In the genomic region with DNA sequence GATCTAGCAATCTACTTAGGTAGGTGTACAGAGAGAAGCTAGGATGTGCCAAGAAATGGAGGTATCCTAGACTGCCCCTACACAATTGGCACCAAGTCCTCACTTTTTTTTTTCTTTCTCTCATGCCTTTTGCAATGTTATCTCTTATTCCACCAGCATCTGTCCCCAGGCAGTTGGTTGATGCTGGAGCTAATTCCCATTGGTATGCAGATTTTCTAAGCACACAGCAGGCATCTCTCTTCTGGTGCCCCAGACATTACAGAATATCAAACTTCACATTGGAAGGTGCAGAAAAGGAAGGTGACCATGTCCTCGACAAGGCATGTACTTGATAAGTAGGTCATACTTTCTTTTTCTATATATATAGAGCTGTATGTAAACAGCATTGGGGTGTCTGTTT, we compare ENCODE assay signal across 25 cellular contexts. TPM values are rescaled to one million over a fixed set of nuclear protein-coding genes. Genes with fewer than 3 reads are reported as not detected.
"Had no signal": no experiment of that assay in that cellular context is flagged by ENCODE, and none has a peak within 500 bp of the region (broad histone marks: within the 10 kb centered on the region; RNA-seq: fewer than 3 reads in every experiment).

No MANE protein-coding gene starts in this region.

- H3K36me3 Mint-ChIP-seq: activated CD8-positive, alpha-beta memory T cell treated with anti-CD3 and anti-CD28 coated beads, Interleukin-2, amount 10 ng/mL, durations not matched to agents 7 days and 5 days; activated naive CD4-positive, alpha-beta T cell treated with anti-CD3 and anti-CD28 coated beads, Interleukin-2, amount 10 ng/mL, durations not matched to agents 7 days and 5 days; stimulated activated effector memory CD8-positive, alpha-beta T cell treated with anti-CD3 and anti-CD28 coated beads, Interleukin-12 subunit alpha, Interleukin-12 subunit beta, amount 100 ng/mL, for 72 hours had no signal

- H3K9me3 Mint-ChIP-seq: activated CD4-positive, alpha-beta T cell treated with anti-CD3 and anti-CD28 coated beads, Interleukin-2, amount 10 ng/mL, durations not matched to agents 24 days and 14 days; activated CD8-positive, alpha-beta T cell treated with anti-CD3 and anti-CD28 coated beads for 36 hours; activated naive CD4-positive, alpha-beta T cell treated with anti-CD3 and anti-CD28 coated beads, Interleukin-2, amount 10 ng/mL, durations not matched to agents 7 days and 5 days; stimulated activated effector memory CD8-positive, alpha-beta T cell treated with anti-CD3 and anti-CD28 coated beads, Interleukin-12 subunit alpha, Interleukin-12 subunit beta, amount 100 ng/mL, for 72 hours; stimulated activated naive CD8-positive, alpha-beta T cell treated with anti-CD3 and anti-CD28 coated beads, Interleukin-15, amount 100 ng/mL, for 72 hours had no signal

- H3K27me3 Mint-ChIP-seq: activated CD4-positive, alpha-beta T cell treated with anti-CD3 and anti-CD28 coated beads, Interleukin-2, amount 10 ng/mL, durations not matched to agents 24 days and 14 days; activated CD8-positive, alpha-beta memory T cell treated with anti-CD3 and anti-CD28 coated beads, Interleukin-2, amount 10 ng/mL, durations not matched to agents 7 days and 5 days; activated CD8-positive, alpha-beta T cell treated with anti-CD3 and anti-CD28 coated beads for 36 hours; activated naive CD4-positive, alpha-beta T cell treated with anti-CD3 and anti-CD28 coated beads, Interleukin-2, amount 10 ng/mL, durations not matched to agents 7 days and 5 days; stimulated activated naive CD8-positive, alpha-beta T cell treated with anti-CD3 and anti-CD28 coated beads, Interleukin-15, amount 100 ng/mL, for 72 hours had no signal

- ATAC-seq: activated CD4-positive, CD25-positive, alpha-beta regulatory T cell treated with anti-CD3 and anti-CD28 coated beads, Interleukin-2, amount 50 U/mL, for 24 hours; activated CD8-positive, alpha-beta memory T cell treated with anti-CD3 and anti-CD28 coated beads, Interleukin-2, amount 10 ng/mL, durations not matched to agents 7 days and 5 days; activated CD8-positive, alpha-beta T cell treated with anti-CD3 and anti-CD28 coated beads for 36 hours; gastroesophageal sphincter; right lobe of liver; stimulated activated effector memory CD8-positive, alpha-beta T cell treated with anti-CD3 and anti-CD28 coated beads, Interleukin-12 subunit alpha, Interleukin-12 subunit beta, amount 100 ng/mL, for 72 hours; stimulated activated naive CD8-positive, alpha-beta T cell treated with anti-CD3 and anti-CD28 coated beads, Interleukin-15, amount 100 ng/mL, for 72 hours had no signal

- H3K36me3 ChIP-seq: esophagus squamous epithelium, gastroesophageal sphincter, left ventricle myocardium inferior, right lobe of liver, transverse colon had no signal

- H3K4me3 ChIP-seq: coronary artery, esophagus squamous epithelium, gastroesophageal sphincter, left ventricle myocardium inferior, right lobe of liver, skin epidermis, transverse colon had no signal

- H3K4me3 Mint-ChIP-seq: activated CD4-positive, alpha-beta T cell treated with anti-CD3 and anti-CD28 coated beads, Interleukin-2, amount 10 ng/mL, durations not matched to agents 24 days and 14 days; activated CD8-positive, alpha-beta memory T cell treated with anti-CD3 and anti-CD28 coated beads, Interleukin-2, amount 10 ng/mL, durations not matched to agents 7 days and 5 days; activated CD8-positive, alpha-beta T cell treated with anti-CD3 and anti-CD28 coated beads for 36 hours; activated naive CD4-positive, alpha-beta T cell treated with anti-CD3 and anti-CD28 coated beads, Interleukin-2, amount 10 ng/mL, durations not matched to agents 7 days and 5 days; nephron; stimulated activated effector memory CD8-positive, alpha-beta T cell treated with anti-CD3 and anti-CD28 coated beads, Interleukin-12 subunit alpha, Interleukin-12 subunit beta, amount 100 ng/mL, for 72 hours; stimulated activated naive CD8-positive, alpha-beta T cell treated with anti-CD3 and anti-CD28 coated beads, Interleukin-15, amount 100 ng/mL, for 72 hours had no signal

- H3K4me1 ChIP-seq: esophagus squamous epithelium, gastroesophageal sphincter, left ventricle myocardium inferior, right lobe of liver, transverse colon had no signal

- H3K4me1 Mint-ChIP-seq: activated CD4-positive, alpha-beta T cell treated with anti-CD3 and anti-CD28 coated beads, Interleukin-2, amount 10 ng/mL, durations not matched to agents 24 days and 14 days; activated CD8-positive, alpha-beta memory T cell treated with anti-CD3 and anti-CD28 coated beads, Interleukin-2, amount 10 ng/mL, durations not matched to agents 7 days and 5 days; activated naive CD4-positive, alpha-beta T cell treated with anti-CD3 and anti-CD28 coated beads, Interleukin-2, amount 10 ng/mL, durations not matched to agents 7 days and 5 days; stimulated activated effector memory CD8-positive, alpha-beta T cell treated with anti-CD3 and anti-CD28 coated beads, Interleukin-12 subunit alpha, Interleukin-12 subunit beta, amount 100 ng/mL, for 72 hours; stimulated activated naive CD8-positive, alpha-beta T cell treated with anti-CD3 and anti-CD28 coated beads, Interleukin-15, amount 100 ng/mL, for 72 hours had no signal

- H3K9me3 ChIP-seq: esophagus squamous epithelium, gastroesophageal sphincter, left ventricle myocardium inferior, right lobe of liver, transverse colon had no signal

- H3K27ac ChIP-seq: coronary artery, esophagus squamous epithelium, gastroesophageal sphincter, left ventricle myocardium inferior, right lobe of liver, skin epidermis, transverse colon had no signal

- DNase-seq: activated CD4-positive, alpha-beta T cell treated with anti-CD3 and anti-CD28 coated beads, Interleukin-2, amount 10 ng/mL, durations not matched to agents 24 days and 14 days; activated CD8-positive, alpha-beta memory T cell treated with anti-CD3 and anti-CD28 coated beads, Interleukin-2, amount 10 ng/mL, durations not matched to agents 7 days and 5 days; activated CD8-positive, alpha-beta T cell treated with anti-CD3 and anti-CD28 coated beads for 36 hours; activated effector memory CD4-positive, alpha-beta T cell treated with anti-CD3 and anti-CD28 coated beads, Interleukin-2, amount 50 U/mL, for 16 hours; activated naive CD4-positive, alpha-beta T cell treated with anti-CD3 and anti-CD28 coated beads, Interleukin-2, amount 10 ng/mL, durations not matched to agents 7 days and 5 days; activated T-cell treated with anti-CD3 and anti-CD28 coated beads for 4 hours; cerebellar nuclear complex; esophagus squamous epithelium; left ventricle myocardium inferior; occipital lobe; right lobe of liver; stimulated activated CD4-positive, alpha-beta T cell treated with anti-CD3 and anti-CD28 coated beads, Interleukin-2, amount 100 ng/mL, for 24 hours; stimulated activated naive CD8-positive, alpha-beta T cell treated with anti-CD3 and anti-CD28 coated beads, Interleukin-15, amount 100 ng/mL, for 72 hours; T-helper 2 cell; transverse colon had no signal

- H3K27me3 ChIP-seq: gastroesophageal sphincter, transverse colon had no signal

- H3K27ac Mint-ChIP-seq: activated CD4-positive, alpha-beta T cell treated with anti-CD3 and anti-CD28 coated beads, Interleukin-2, amount 10 ng/mL, durations not matched to agents 24 days and 14 days; activated CD8-positive, alpha-beta memory T cell treated with anti-CD3 and anti-CD28 coated beads, Interleukin-2, amount 10 ng/mL, durations not matched to agents 7 days and 5 days; activated CD8-positive, alpha-beta T cell treated with anti-CD3 and anti-CD28 coated beads for 36 hours; activated naive CD4-positive, alpha-beta T cell treated with anti-CD3 and anti-CD28 coated beads, Interleukin-2, amount 10 ng/mL, durations not matched to agents 7 days and 5 days; nephron; stimulated activated effector memory CD8-positive, alpha-beta T cell treated with anti-CD3 and anti-CD28 coated beads, Interleukin-12 subunit alpha, Interleukin-12 subunit beta, amount 100 ng/mL, for 72 hours; stimulated activated naive CD8-positive, alpha-beta T cell treated with anti-CD3 and anti-CD28 coated beads, Interleukin-15, amount 100 ng/mL, for 72 hours had no signal

RNA-seq across cellular contexts. Expression of gene LUZP4, which starts 21.6 kb away (rescaled TPM):
- total RNA-seq: activated CD4-positive, alpha-beta T cell treated with anti-CD3 and anti-CD28 coated beads, Interleukin-2, amount 10 ng/mL, durations not matched to agents 24 days and 14 days; activated CD8-positive, alpha-beta memory T cell treated with anti-CD3 and anti-CD28 coated beads, Interleukin-2, amount 10 ng/mL, durations not matched to agents 7 days and 5 days; activated CD8-positive, alpha-beta T cell treated with anti-CD3 and anti-CD28 coated beads for 36 hours; esophagus squamous epithelium; gastroesophageal sphincter; left ventricle myocardium inferior; lung microvascular endothelial cell; mononuclear cell; myocyte; occipital lobe; right lobe of liver; temporal lobe; transverse colon had no signal
